Comparison of ENCODE assay signal across 10 cellular contexts in the genomic region with DNA sequence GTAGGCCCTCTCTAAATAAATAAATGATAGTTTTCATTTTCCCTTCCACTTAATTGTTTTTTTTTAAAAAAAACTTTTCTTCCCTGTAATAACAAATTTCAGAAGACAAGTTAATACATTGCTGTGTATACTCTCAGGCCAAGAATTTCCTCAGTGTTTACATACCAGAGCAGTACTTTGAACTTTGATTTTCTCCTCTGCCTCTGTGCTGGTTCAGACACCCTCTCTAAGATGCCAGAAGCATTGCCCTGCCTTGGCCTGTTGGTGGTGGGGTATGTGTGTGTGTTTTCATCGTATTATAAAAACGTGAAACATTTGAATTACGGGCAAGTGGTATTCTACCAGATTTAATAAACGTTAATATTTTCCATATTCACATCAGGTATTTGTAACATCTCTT.
DNase-seq lines count a peak whose midpoint lies in the region; ATAC-seq, FAIRE-seq and TF ChIP-seq lines count a peak whose summit lies in the region.
"Had no signal": no experiment of that assay in that cellular context is flagged by ENCODE, and none has a peak within 500 bp of the region (broad histone marks: within the 10 kb centered on the region; RNA-seq: fewer than 3 reads in every experiment).

No MANE protein-coding gene starts in this region.

- peak overlapping the region; percentile 97 for H3K27ac Mint-ChIP-seq in activated CD8-positive, alpha-beta memory T cell treated with anti-CD3 and anti-CD28 coated beads, Interleukin-2, amount 10 ng/mL, durations not matched to agents 7 days and 5 days
- peak overlapping the region; percentile 98 for H3K27ac Mint-ChIP-seq in activated naive CD8-positive, alpha-beta T cell treated with anti-CD3 and anti-CD28 coated beads, Interleukin-2, amount 10 ng/mL, durations not matched to agents 7 days and 5 days
- H3K27ac Mint-ChIP-seq in WTC11: no peak overlapping the region

- H4K20me1 ChIP-seq in HepG2 (ENCODE audit: insufficient read depth, low read length): peaks cover 76% of the 10 kb centered on the region

- H3K27me3 ChIP-seq in HepG2 (ENCODE audit: control insufficient read depth in 1 of 2, insufficient read depth in 2 of 2, low read length in 2 of 2) (no peaks in the 10 kb centered on the region), suprapubic skin (no peaks in the 10 kb centered on the region)

- peak; percentile 64 for FAIRE-seq in HepG2 (lab: Jason Lieb, UNC)

- H3K79me2 ChIP-seq in HepG2 (ENCODE audit: insufficient read depth, low read length): peaks cover 84% of the 10 kb centered on the region

- TF ChIP-seq CTCF in HepG2 (CRISPR knock-in tag; IDR thresholded peaks at IDR 0.05) (0 out of 2 replicates have a peak, but pooled peaks have one; percentile 17), suprapubic skin (IDR thresholded peaks at IDR 0.05) (no peak), WTC11 (IDR thresholded peaks at IDR 0.05) (no peak)

- POLR2A ChIA-PET in activated naive CD8-positive, alpha-beta T cell treated with anti-CD3 and anti-CD28 coated beads, Interleukin-2, amount 10 ng/mL, durations not matched to agents 7 days and 5 days (lab: Charles Lee): interaction anchor here (0.5 to 2.1 kb wide), 14 partner anchors 11 to 70 kb away, joined by 3 to 20 read pairs (median 4); a partner anchor contains a TSS
- POLR2A ChIA-PET in HepG2 (lab: Yijun Ruan, JAX): interaction anchor here (0.6 to 4.1 kb wide), 12 partner anchors 10 to 88 kb away, joined by 3 to 37 read pairs (median 6); a partner anchor contains a TSS
- POLR2A ChIA-PET in WTC11 (lab: Charles Lee): no interaction called here

- TF ChIP-seq POLR2A in HepG2 (IDR thresholded peaks at IDR 0.05; ENCODE audit: insufficient read depth in 1 of 2, low read depth in 2 of 2, low read length in 2 of 2) (no peak), suprapubic skin (IDR thresholded peaks at IDR 0.05) (no peak)

- 1% methylated on average over 4 of the region's 4 CpGs for WGBS in HepG2 (ENCODE audit: low lambda C conversion rate)
- 56% methylated on average over 4 of the region's 4 CpGs for WGBS in suprapubic skin

- no peak overlapping the region for H2AFZ ChIP-seq in HepG2 (ENCODE audit: low read length)

- H3K27me3 Mint-ChIP-seq in activated CD8-positive, alpha-beta memory T cell treated with anti-CD3 and anti-CD28 coated beads, Interleukin-2, amount 10 ng/mL, durations not matched to agents 7 days and 5 days: no peaks in the 10 kb centered on the region
- H3K27me3 Mint-ChIP-seq in activated naive CD8-positive, alpha-beta T cell treated with anti-CD3 and anti-CD28 coated beads, Interleukin-2, amount 10 ng/mL, durations not matched to agents 7 days and 5 days: peaks cover 2% of the 10 kb centered on the region
- no peaks in the 10 kb centered on the region for H3K27me3 Mint-ChIP-seq in WTC11 (ENCODE audit: low read depth)

- TF ChIP-seq EP300 in HepG2 (IDR thresholded peaks at IDR 0.05; ENCODE audit: low read depth in 2 of 2, low read length in 2 of 2) (peak in 1 of 2 experiments; percentile 71; a peak in 2 of 4 replicates), HepG2 (CRISPR knock-in tag; IDR thresholded peaks at IDR 0.05; ENCODE audit: borderline replicate concordance) (no peak; the same call in 1 of the 2 replicates), suprapubic skin (IDR thresholded peaks at IDR 0.05) (no peak)

- H3K4me1 Mint-ChIP-seq in activated CD8-positive, alpha-beta memory T cell treated with anti-CD3 and anti-CD28 coated beads, Interleukin-2, amount 10 ng/mL, durations not matched to agents 7 days and 5 days: peaks cover 91% of the 10 kb centered on the region
- H3K4me1 Mint-ChIP-seq in activated naive CD8-positive, alpha-beta T cell treated with anti-CD3 and anti-CD28 coated beads, Interleukin-2, amount 10 ng/mL, durations not matched to agents 7 days and 5 days: peaks cover 66% of the 10 kb centered on the region
- peaks cover 82% of the 10 kb centered on the region for H3K4me1 Mint-ChIP-seq in WTC11

- H3K4me3 ChIP-seq in HepG2 (replicated peaks in 1 of 3; ENCODE audit: insufficient read depth in 1 of 3, low read depth in 2 of 3, low read length in 3 of 3) (peak overlapping the region in 1 of 3 experiments; percentile 44; a peak in 1 of 6 replicates), suprapubic skin (no peak overlapping the region)

- no peak overlapping the region for H3K9ac ChIP-seq in HepG2 (ENCODE audit: insufficient read depth, low read depth, low read length)

- CTCF ChIA-PET in activated CD8-positive, alpha-beta memory T cell treated with anti-CD3 and anti-CD28 coated beads, Interleukin-2, amount 10 ng/mL, durations not matched to agents 7 days and 5 days (lab: Charles Lee): interaction anchor here (0.7 to 1.8 kb wide), 5 partner anchors 13 to 189 kb away, joined by 3 to 8 read pairs (median 3); no protein-coding TSS in a partner anchor
- CTCF ChIA-PET in HepG2 (lab: Yijun Ruan, JAX; ENCODE audit: low intra/inter-chr PET ratio, low total read pairs): no interaction called here
- CTCF ChIA-PET in WTC11 (lab: Charles Lee): interaction anchor here (1.5 kb wide), 1 partner anchor 30 kb away, joined by 8 read pairs; no protein-coding TSS in a partner anchor

- DNase-seq in activated CD8-positive, alpha-beta memory T cell treated with anti-CD3 and anti-CD28 coated beads, Interleukin-2, amount 10 ng/mL, durations not matched to agents 7 days and 5 days: no peak
- DNase-seq in activated CD8-positive, alpha-beta memory T cell treated with anti-CD3 and anti-CD28 coated beads, Interleukin-2, amount 50 U/mL, for 48 hours: no peak
- no peak for DNase-seq in activated naive CD8-positive, alpha-beta T cell treated with anti-CD3 and anti-CD28 coated beads, Interleukin-2, amount 10 ng/mL, durations not matched to agents 7 days and 5 days
- DNase-seq in HepG2 (ENCODE audit: low spot score) (peak; percentile 71), suprapubic skin (ENCODE audit: low spot score in 2 of 2) (no peak), WTC11 (ENCODE audit: low spot score) (no peak)
- DNase-seq: cortex of kidney had no signal

- BruUV-seq in HepG2 (replicated peaks; lab: Mats Ljungman, UMichigan): no TSS peak

- peaks cover 14% of the 10 kb centered on the region for H3K36me3 Mint-ChIP-seq in activated CD8-positive, alpha-beta memory T cell treated with anti-CD3 and anti-CD28 coated beads, Interleukin-2, amount 10 ng/mL, durations not matched to agents 7 days and 5 days
- peaks cover 5% of the 10 kb centered on the region for H3K36me3 Mint-ChIP-seq in activated naive CD8-positive, alpha-beta T cell treated with anti-CD3 and anti-CD28 coated beads, Interleukin-2, amount 10 ng/mL, durations not matched to agents 7 days and 5 days
- no peaks in the 10 kb centered on the region for H3K36me3 Mint-ChIP-seq in WTC11

- ATAC-seq in activated CD8-positive, alpha-beta memory T cell treated with anti-CD3 and anti-CD28 coated beads, Interleukin-2, amount 10 ng/mL, durations not matched to agents 7 days and 5 days: no peak
- ATAC-seq in activated naive CD8-positive, alpha-beta T cell treated with anti-CD3 and anti-CD28 coated beads, Interleukin-2, amount 10 ng/mL, durations not matched to agents 7 days and 5 days (ENCODE audit: low read depth): no peak
- ATAC-seq in HepG2 (peak; percentile 71), WTC11 (no peak), GM19463 (IDR thresholded peaks at IDR 0.05; ENCODE audit: unreplicated experiment) (no peak), GM21825 (IDR thresholded peaks at IDR 0.05; ENCODE audit: unreplicated experiment) (no peak)

- intact Hi-C loops in HepG2 (cut with micrococcal nuclease; ENCODE audit: unreplicated experiment): loop anchor here (1.0 to 2.0 kb wide), 2 partner anchors 28 to 31 kb away; no protein-coding TSS in a partner anchor

- H3K9me3 Mint-ChIP-seq in activated CD8-positive, alpha-beta memory T cell treated with anti-CD3 and anti-CD28 coated beads, Interleukin-2, amount 10 ng/mL, durations not matched to agents 7 days and 5 days (ENCODE audit: low read depth): no peaks in the 10 kb centered on the region
- H3K9me3 Mint-ChIP-seq in activated naive CD8-positive, alpha-beta T cell treated with anti-CD3 and anti-CD28 coated beads, Interleukin-2, amount 10 ng/mL, durations not matched to agents 7 days and 5 days: no peaks in the 10 kb centered on the region
- H3K9me3 Mint-ChIP-seq in WTC11: no peaks in the 10 kb centered on the region

- H3K36me3 ChIP-seq in HepG2 (replicated peaks in 1 of 2; ENCODE audit: control insufficient read depth in 1 of 2, insufficient read depth in 2 of 2, low read length in 2 of 2) (peaks cover 0 to 6% of the 10 kb centered on the region in 2 experiments; a peak in 2 of 5 replicates), suprapubic skin (no peaks in the 10 kb centered on the region)

- peak overlapping the region; percentile 8 for H3K4me3 Mint-ChIP-seq in activated CD8-positive, alpha-beta memory T cell treated with anti-CD3 and anti-CD28 coated beads, Interleukin-2, amount 10 ng/mL, durations not matched to agents 7 days and 5 days
- H3K4me3 Mint-ChIP-seq in activated naive CD8-positive, alpha-beta T cell treated with anti-CD3 and anti-CD28 coated beads, Interleukin-2, amount 10 ng/mL, durations not matched to agents 7 days and 5 days: peak overlapping the region; percentile 44
- H3K4me3 Mint-ChIP-seq in WTC11: no peak overlapping the region

- H3K27ac ChIP-seq in HepG2 (ENCODE audit: extremely low read length, insufficient read depth, low read length) (peak overlapping the region; percentile 60), suprapubic skin (peak overlapping the region; percentile 56)
- H3K27ac ChIP-seq: C4-2B had no signal

- in situ Hi-C loops in HepG2 (cut with HindIII; ENCODE audit: extremely low pct_ligation_motif_present, low pct_unique_long_range_greater_than_20kb): no loop called here

- TF ChIP-seq RAD21 in HepG2 (CRISPR knock-in tag; IDR thresholded peaks at IDR 0.05): no peak

- H3K9me3 ChIP-seq in HepG2 (ENCODE audit: low read length) (no peaks in the 10 kb centered on the region), suprapubic skin (no peaks in the 10 kb centered on the region)

- peaks cover 91% of the 10 kb centered on the region for H3K4me1 ChIP-seq in HepG2 (ENCODE audit: insufficient read depth, low read length)
- peaks cover 85% of the 10 kb centered on the region for H3K4me1 ChIP-seq in suprapubic skin

- H3K4me2 ChIP-seq in HepG2 (ENCODE audit: low read depth, low read length): peak overlapping the region; percentile 65

TF ChIP-seq in HepG2, 621 proteins besides CTCF, POLR2A, EP300 and RAD21 (continues in another document):
- peak; percentile 35; the same call in 1 of the 2 replicates for TF ChIP-seq FOSL2 (CRISPR knock-in tag; IDR thresholded peaks at IDR 0.05)
- TF ChIP-seq ISL2 (CRISPR knock-in tag; IDR thresholded peaks at IDR 0.05): 0 out of 2 replicates have a peak, but pooled peaks have one; percentile 33
- TF ChIP-seq ELF3 (CRISPR knock-in tag; IDR thresholded peaks at IDR 0.05): peak; percentile 27; the same call in 1 of the 2 replicates

TF ChIP-seq in WTC11, 78 proteins besides CTCF, POLR2A, EP300 and RAD21 (continues in another document):
- TF ChIP-seq ZNF671 (CRISPR knock-in tag; IDR thresholded peaks at IDR 0.05): no peak
- no peak for TF ChIP-seq MYBL2 (CRISPR knock-in tag; IDR thresholded peaks at IDR 0.05)
